8 cellular contexts compared by ENCODE assay signal in the genomic region with DNA sequence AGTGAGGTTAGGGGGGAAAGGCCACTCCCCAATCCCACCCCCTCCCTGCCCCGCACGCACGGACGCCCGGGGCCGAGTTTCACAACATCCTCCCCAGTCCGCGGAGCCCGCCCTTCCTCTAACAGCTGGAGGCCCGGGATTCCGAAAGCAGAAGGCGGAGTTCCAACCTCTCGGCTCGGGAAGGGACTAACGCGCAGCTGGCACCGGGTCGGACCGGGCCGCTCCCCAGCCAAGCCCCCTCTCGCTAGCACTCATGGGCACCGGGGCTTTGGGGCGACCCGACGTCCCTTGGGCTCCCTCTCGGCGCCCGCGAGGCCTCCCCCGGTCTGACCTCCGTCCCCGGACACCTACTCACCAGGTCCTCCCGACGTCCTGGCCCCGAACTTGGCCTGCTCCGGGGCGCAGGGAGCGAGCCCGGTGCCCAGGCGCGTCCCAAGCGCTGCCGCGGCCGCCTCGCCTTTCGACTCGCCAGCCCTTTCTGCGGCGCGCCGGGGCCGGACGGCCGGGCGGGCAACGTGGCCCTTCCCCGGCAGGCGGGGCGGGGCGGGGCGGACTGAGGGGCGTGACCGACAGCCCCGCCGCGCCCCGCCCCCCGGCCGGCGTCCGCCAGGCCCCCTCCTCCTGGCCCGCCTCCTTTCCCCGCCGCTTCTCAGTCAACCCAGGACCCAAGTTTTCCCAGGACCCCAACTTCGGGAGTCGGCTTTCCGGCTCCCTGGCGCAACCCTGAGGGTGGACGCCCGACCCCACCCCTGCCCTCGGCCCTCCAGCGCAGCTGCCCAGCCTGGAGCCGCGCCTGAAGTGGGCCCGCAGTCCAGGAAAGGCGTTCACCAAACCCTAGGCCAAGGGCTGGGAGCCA. TPM values are rescaled to one million over a fixed set of nuclear protein-coding genes. Genes with fewer than 3 reads are reported as not detected.
DNase-seq lines count a peak whose midpoint lies in the region; ATAC-seq and TF ChIP-seq lines count a peak whose summit lies in the region.

A gene (minus strand): TSS at position 482 of the 856 bp plus-strand sequence. CDS start 9,835 bp downstream, outside the sequence.

- no peaks in the 10 kb centered on the region for H3K9me3 Mint-ChIP-seq in T-helper 1 cell treated with Interleukin-12 subunit alpha and Interleukin-12 subunit beta and Interleukin-4 antibody, amounts not matched to agents 30 μg/mL and 1 μg/mL, for 36 hours

- H3K9ac ChIP-seq in rectal smooth muscle tissue (ENCODE audit: low read length): peak within 1 kb of the TSS; percentile 71

- H3K36me3 ChIP-seq in right atrium auricular region (no peaks in the 10 kb centered on the region), rectal smooth muscle tissue (ENCODE audit: control insufficient read depth, insufficient read depth, low read length) (peaks cover 9% of the 10 kb centered on the region), vagina (no peaks in the 10 kb centered on the region)

- H3K4me1 Mint-ChIP-seq in T-helper 1 cell treated with Interleukin-12 subunit alpha and Interleukin-12 subunit beta and Interleukin-4 antibody, amounts not matched to agents 30 μg/mL and 1 μg/mL, for 36 hours (ENCODE audit: low read depth): peaks cover 74% of the 10 kb centered on the region

- H3K27ac ChIP-seq in angular gyrus (ENCODE audit: low read depth, low read length) (peak within 1 kb of the TSS; percentile 83), right atrium auricular region (peak within 1 kb of the TSS; percentile 98 to 99), rectal smooth muscle tissue (ENCODE audit: low read depth, low read length) (peak within 1 kb of the TSS; percentile 91), vagina (peak within 1 kb of the TSS; percentile 99)

- H3K27me3 Mint-ChIP-seq in T-helper 1 cell treated with Interleukin-12 subunit alpha and Interleukin-12 subunit beta and Interleukin-4 antibody, amounts not matched to agents 30 μg/mL and 1 μg/mL, for 36 hours (ENCODE audit: low read depth): no peaks in the 10 kb centered on the region

- H3K36me3 Mint-ChIP-seq in T-helper 1 cell treated with Interleukin-12 subunit alpha and Interleukin-12 subunit beta and Interleukin-4 antibody, amounts not matched to agents 30 μg/mL and 1 μg/mL, for 36 hours (ENCODE audit: low read depth): peaks cover 39% of the 10 kb centered on the region

- H3K4me3 Mint-ChIP-seq in T-helper 1 cell treated with Interleukin-12 subunit alpha and Interleukin-12 subunit beta and Interleukin-4 antibody, amounts not matched to agents 30 μg/mL and 1 μg/mL, for 36 hours: peak within 1 kb of the TSS; percentile 89

- TF ChIP-seq POLR2A in vagina (IDR thresholded peaks at IDR 0.05): peak in 1 of 2 donors; percentile 84

- intact Hi-C loops in vagina (cut with DNase I): loop anchor here (10.0 kb wide), 1 partner anchor 392 kb away; no protein-coding TSS in a partner anchor

- H3K4me1 ChIP-seq in right atrium auricular region (peaks cover 0 to 91% of the 10 kb centered on the region in 2 donors), rectal smooth muscle tissue (ENCODE audit: control insufficient read depth, insufficient read depth, low read length) (peaks cover 30% of the 10 kb centered on the region), vagina (peaks cover 91% of the 10 kb centered on the region)

- H3K27me3 ChIP-seq in right atrium auricular region (no peaks in the 10 kb centered on the region), rectal smooth muscle tissue (ENCODE audit: control insufficient read depth, insufficient read depth, low read length) (no peaks in the 10 kb centered on the region), vagina (no peaks in the 10 kb centered on the region)

- peak; percentile 22 for ATAC-seq in GM21576 (IDR thresholded peaks at IDR 0.05; ENCODE audit: unreplicated experiment)

- TF ChIP-seq CTCF in right atrium auricular region (IDR thresholded peaks at IDR 0.05) (no peak), vagina (IDR thresholded peaks at IDR 0.05) (peak in 1 of 3 experiments; percentile 9)

- H3K27ac Mint-ChIP-seq in T-helper 1 cell treated with Interleukin-12 subunit alpha and Interleukin-12 subunit beta and Interleukin-4 antibody, amounts not matched to agents 30 μg/mL and 1 μg/mL, for 36 hours: peak within 1 kb of the TSS; percentile 88

- no peaks in the 10 kb centered on the region for H3K9me3 ChIP-seq in right atrium auricular region
- no peaks in the 10 kb centered on the region for H3K9me3 ChIP-seq in vagina

- DNase-seq in DMS53 treated with DMSO at 0.1 percent for 48 hours (lab: John Stamatoyannopoulos, UW; ENCODE audit: unreplicated experiment) (peak; percentile 29), KG1 (lab: John Stamatoyannopoulos, UW) (peak; percentile 56), right atrium auricular region (ENCODE audit: low spot score) (peak; percentile 94), vagina (ENCODE audit: extremely low spot score in 2 of 2) (peak in 1 of 2 donors; percentile 95)

- H3K4me3 ChIP-seq in right atrium auricular region (peak within 1 kb of the TSS; percentile 91 to 96), rectal smooth muscle tissue (ENCODE audit: low read length) (peak within 1 kb of the TSS; percentile 88), vagina (peak within 1 kb of the TSS; percentile 96 to 97)

RNA-seq across cellular contexts. Expression of the gene that starts here (rescaled TPM):
- 100 to 1,000 TPM in 1 of 2 donors, 10 to 100 TPM in 1; 84.1 to 130 TPM for total RNA-seq in right atrium auricular region
- 152 TPM for total RNA-seq in vagina
